Comparison of ENCODE assay signal across 12 cellular contexts in the genomic region with DNA sequence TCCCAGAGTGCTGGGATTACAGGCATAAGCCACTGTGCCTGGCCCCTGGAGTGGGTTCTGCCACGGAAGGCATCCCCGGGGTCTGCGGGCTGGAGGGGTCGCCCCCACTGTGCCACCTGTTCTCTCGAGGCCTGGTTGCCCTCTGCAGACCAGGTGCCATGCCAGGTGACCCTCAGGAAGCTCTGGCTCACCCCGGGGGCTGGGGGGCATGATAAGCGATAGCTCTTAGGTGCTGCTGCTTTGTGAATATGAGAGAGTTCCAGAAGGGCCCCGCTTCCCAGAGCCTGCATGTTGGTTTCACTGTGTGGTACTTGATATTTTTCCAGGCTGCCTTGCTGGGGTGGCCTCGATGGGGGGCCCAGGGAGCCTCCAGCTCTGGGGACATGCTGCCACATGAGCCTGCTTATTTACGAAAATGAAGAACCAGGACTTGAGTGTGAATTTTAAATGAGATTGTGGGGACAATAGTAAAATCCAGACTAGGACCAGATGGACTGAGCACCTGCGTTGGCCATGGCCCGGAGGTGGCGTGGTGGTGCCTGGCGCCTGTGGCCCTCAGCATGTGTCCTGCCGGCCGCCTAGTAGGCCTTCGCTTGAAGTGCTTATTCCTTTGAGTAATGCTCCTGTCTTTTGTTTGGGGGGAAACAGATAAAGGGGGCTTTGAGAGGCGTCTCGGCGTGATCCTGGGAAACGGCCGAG. TPM values are rescaled to one million over a fixed set of nuclear protein-coding genes. Genes with fewer than 3 reads are reported as not detected.
DNase-seq lines count a peak whose midpoint lies in the region; ATAC-seq and TF ChIP-seq lines count a peak whose summit lies in the region.
"Had no signal": no experiment of that assay in that cellular context is flagged by ENCODE, and none has a peak within 500 bp of the region (broad histone marks: within the 10 kb centered on the region; RNA-seq: fewer than 3 reads in every experiment).

No MANE protein-coding gene starts in this region.

- H3K27me3 Mint-ChIP-seq in activated naive CD4-positive, alpha-beta T cell treated with anti-CD3 and anti-CD28 coated beads for 36 hours (ENCODE audit: low read depth): no peaks in the 10 kb centered on the region
- H3K27me3 Mint-ChIP-seq in natural killer cell (ENCODE audit: low read depth in 2 of 2): no peaks in the 10 kb centered on the region

- H3K27ac ChIP-seq in upper lobe of left lung (peak overlapping the region; percentile 88 to 92 (median 90)), Karpas-422 (ENCODE audit: low read length) (no peak overlapping the region)

- WGBS in upper lobe of left lung, 2 donors: 83 to 86% methylated on average over 16 to 21 of the region's 22 CpGs

- no peaks in the 10 kb centered on the region for H3K36me3 ChIP-seq in upper lobe of left lung
- H3K36me3 ChIP-seq in Karpas-422 (ENCODE audit: insufficient read depth, low read length): no peaks in the 10 kb centered on the region

- H3K9me3 ChIP-seq in upper lobe of left lung: no peaks in the 10 kb centered on the region
- no peaks in the 10 kb centered on the region for H3K9me3 ChIP-seq in Karpas-422 (ENCODE audit: low read length)

- TF ChIP-seq CTCF in natural killer cell (IDR thresholded peaks at IDR 0.05) (no peak), upper lobe of left lung (IDR thresholded peaks at IDR 0.05) (no peak)

- TF ChIP-seq POLR2A in upper lobe of left lung (IDR thresholded peaks at IDR 0.05): no peak

- peaks cover 19% of the 10 kb centered on the region for H3K36me3 Mint-ChIP-seq in activated naive CD4-positive, alpha-beta T cell treated with anti-CD3 and anti-CD28 coated beads for 36 hours (ENCODE audit: low read depth)
- H3K36me3 Mint-ChIP-seq in natural killer cell: no peaks in the 10 kb centered on the region

- H3K9me2 ChIP-seq in Karpas-422 (replicated peaks; ENCODE audit: insufficient read depth, low read length): no peaks in the 10 kb centered on the region

- H3K9me3 Mint-ChIP-seq in activated naive CD4-positive, alpha-beta T cell treated with anti-CD3 and anti-CD28 coated beads for 36 hours: no peaks in the 10 kb centered on the region
- no peaks in the 10 kb centered on the region for H3K9me3 Mint-ChIP-seq in natural killer cell

- peaks cover 76% of the 10 kb centered on the region; the same call in 1 of the 2 replicates for H4K20me1 ChIP-seq in Karpas-422 (ENCODE audit: insufficient read depth, low read depth, low read length)

- peaks cover 74% of the 10 kb centered on the region for H3K4me1 Mint-ChIP-seq in activated naive CD4-positive, alpha-beta T cell treated with anti-CD3 and anti-CD28 coated beads for 36 hours (ENCODE audit: low read depth)
- H3K4me1 Mint-ChIP-seq in natural killer cell: peaks cover 72 to 73% of the 10 kb centered on the region in 2 donors

- intact Hi-C loops in activated naive CD4-positive, alpha-beta T cell treated with anti-CD3 and anti-CD28 coated beads for 36 hours (cut with micrococcal nuclease): loop anchor here (2.0 kb wide), 1 partner anchor 23 kb away; no protein-coding TSS in a partner anchor
- intact Hi-C loops in natural killer cell (cut with micrococcal nuclease): loop anchor here (2.0 kb wide), 3 partner anchors 19 to 65 kb away; no protein-coding TSS in a partner anchor

- H3K4me3 Mint-ChIP-seq in activated naive CD4-positive, alpha-beta T cell treated with anti-CD3 and anti-CD28 coated beads for 36 hours: no peak overlapping the region
- peak overlapping the region; percentile 93 for H3K4me3 Mint-ChIP-seq in natural killer cell

- H3K27me3 ChIP-seq in upper lobe of left lung: no peaks in the 10 kb centered on the region
- no peaks in the 10 kb centered on the region for H3K27me3 ChIP-seq in Karpas-422 (ENCODE audit: low read length)

- H3K4me2 ChIP-seq in Karpas-422 (ENCODE audit: low read depth, low read length, poor library complexity, severe bottlenecking): no peak overlapping the region

- no peak overlapping the region for H2AFZ ChIP-seq in Karpas-422 (ENCODE audit: low read length)

- H3K4me3 ChIP-seq in upper lobe of left lung: peak overlapping the region in 1 of 4 donors; percentile 10
- no peak overlapping the region for H3K4me3 ChIP-seq in Karpas-422 (ENCODE audit: low read length)

- DNase-seq in activated naive CD4-positive, alpha-beta T cell treated with anti-CD3 and anti-CD28 coated beads for 36 hours: no peak
- no peak for DNase-seq in activated naive CD4-positive, alpha-beta T cell treated with anti-CD3 and anti-CD28 coated beads, Interleukin-2, amount 50 U/mL, for 16 hours
- peak; percentile 47 to 51 for DNase-seq in cerebellar nuclear complex (lab: John Stamatoyannopoulos, UW)
- DNase-seq in natural killer cell: no peak
- no peak for DNase-seq in upper lobe of left lung
- DNase-seq in Karpas-422: no peak
- no peak for DNase-seq in hypothalamus (lab: John Stamatoyannopoulos, UW)
- DNase-seq: HCEC 1CT, NCI-H226, retina, T-helper 9 cell had no signal

- H3K9ac ChIP-seq in Karpas-422 (ENCODE audit: low read length): no peak overlapping the region

- peak overlapping the region; percentile 86 for H3K27ac Mint-ChIP-seq in activated naive CD4-positive, alpha-beta T cell treated with anti-CD3 and anti-CD28 coated beads for 36 hours
- H3K27ac Mint-ChIP-seq in natural killer cell: peak overlapping the region; percentile 56 to 97

- no peaks in the 10 kb centered on the region for H3K79me2 ChIP-seq in Karpas-422 (ENCODE audit: low read length)

- H3K4me1 ChIP-seq in upper lobe of left lung (peaks cover 97 to 100% (median 100%) of the 10 kb centered on the region in 4 donors), Karpas-422 (ENCODE audit: low read length) (no peaks in the 10 kb centered on the region)

- CTCF ChIA-PET in activated naive CD4-positive, alpha-beta T cell treated with anti-CD3 and anti-CD28 coated beads for 36 hours (lab: Charles Lee): interaction anchor here (2.0 to 2.2 kb wide), 2 partner anchors 40 to 146 kb away, joined by 5 to 8 read pairs; partner anchors contain the start of gene FAAP20

- ATAC-seq in natural killer cell: no peak
- ATAC-seq in upper lobe of left lung (ENCODE audit: low FRiP score in 2 of 2): no peak
- no peak for ATAC-seq in HG03460 (IDR thresholded peaks at IDR 0.05; ENCODE audit: unreplicated experiment)

- TF ChIP-seq EP300 in upper lobe of left lung (IDR thresholded peaks at IDR 0.05): no peak

RNA-seq across cellular contexts. Expression of gene SKI, which starts 7.3 kb away (rescaled TPM):
- total RNA-seq in activated naive CD4-positive, alpha-beta T cell treated with anti-CD3 and anti-CD28 coated beads for 36 hours: 10 to 100 TPM; 25.5 to 26.3 TPM
- total RNA-seq in natural killer cell: 100 to 1,000 TPM in 2 of 3 donors, 10 to 100 TPM in 1; 96.9 to 145 (median 140) TPM
- total RNA-seq in upper lobe of left lung: 100 to 1,000 TPM in 3 of 6 donors, 10 to 100 TPM in 3; 57.3 to 108 (median 96.9) TPM
- 1.7 and 2.4 TPM in 2 replicates for total RNA-seq in Karpas-422 (2014; rRNA removed; shearing (Covaris generic); ENCODE audit: low replicate concordance)

RNA-seq across cellular contexts. Expression of gene FAAP20, which starts 40.9 kb away (rescaled TPM):
- total RNA-seq in activated naive CD4-positive, alpha-beta T cell treated with anti-CD3 and anti-CD28 coated beads for 36 hours: 10 to 100 TPM; 48.2 to 54.4 TPM
- 10 to 100 TPM; 40.3 to 53.0 (median 43.3) TPM for total RNA-seq in natural killer cell
- total RNA-seq in upper lobe of left lung: 10 to 100 TPM; 26.7 to 88.0 (median 66.8) TPM
- 20.1 and 84.8 TPM in 2 replicates for total RNA-seq in Karpas-422 (2014; rRNA removed; shearing (Covaris generic); ENCODE audit: low replicate concordance)

Comparison
In these comparisons a context has a peak if more than half of its experiments do, and no peak if none do; other contexts are left out.
1. DNase-seq: peak in cerebellar nuclear complex (2 of 2); none in activated naive CD4-positive, alpha-beta T cell treated with anti-CD3 and anti-CD28 coated beads for 36 hours (single experiment), activated naive CD4-positive, alpha-beta T cell treated with anti-CD3 and anti-CD28 coated beads, Interleukin-2, amount 50 U/mL, for 16 hours (single experiment), natural killer cell (single experiment), upper lobe of left lung (0 of 2), Karpas-422 (single experiment) and hypothalamus (0 of 51).